ENCODE assay signal across 8 cellular contexts in the genomic region with DNA sequence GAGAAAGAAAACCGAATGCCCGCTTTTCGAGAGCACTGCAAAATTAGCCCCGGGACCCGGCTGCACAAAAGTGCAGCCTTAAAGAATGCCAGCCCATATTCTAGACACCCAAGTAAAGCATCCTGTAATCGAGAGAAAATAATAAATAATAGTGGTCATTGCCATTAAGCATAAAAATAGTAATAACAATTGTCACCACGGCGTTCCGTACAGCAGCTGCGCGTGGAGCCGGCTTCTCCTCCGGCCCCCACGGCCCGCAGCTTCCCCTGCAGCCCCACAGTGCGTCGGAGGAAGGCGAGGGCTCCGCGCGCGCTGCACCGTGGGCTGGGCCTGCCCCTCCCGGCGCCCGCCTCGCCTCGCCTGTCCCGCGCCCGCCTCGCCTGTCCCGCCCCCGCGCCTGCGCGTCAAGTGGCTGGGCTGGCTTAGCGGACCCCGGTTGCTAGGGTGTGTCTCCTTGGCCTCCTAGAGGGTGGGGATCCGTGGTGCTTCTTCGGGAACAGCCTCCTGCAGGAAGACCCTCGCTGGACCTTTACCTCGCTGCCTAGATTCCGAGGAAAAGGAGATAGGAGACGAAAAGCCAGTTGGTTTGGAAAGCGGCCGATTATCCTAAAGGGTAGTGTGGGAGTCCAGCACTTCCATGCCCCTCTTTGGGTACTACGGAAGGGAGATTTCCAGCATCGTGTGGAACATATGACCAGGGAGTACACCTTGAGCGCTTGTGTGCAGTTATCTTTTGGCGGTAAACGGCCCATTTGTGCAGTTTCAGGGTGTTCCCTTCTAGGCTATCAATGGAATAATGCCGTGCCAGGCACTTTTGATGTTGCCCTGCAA. TPM values are rescaled to one million over a fixed set of nuclear protein-coding genes. Genes with fewer than 3 reads are reported as not detected.
A peak's percentile ranks its signal among the peaks of the same experiment; 100 is the strongest.
DNase-seq lines count a peak whose midpoint lies in the region; ATAC-seq, FAIRE-seq and TF ChIP-seq lines count a peak whose summit lies in the region.

A gene with protein sequence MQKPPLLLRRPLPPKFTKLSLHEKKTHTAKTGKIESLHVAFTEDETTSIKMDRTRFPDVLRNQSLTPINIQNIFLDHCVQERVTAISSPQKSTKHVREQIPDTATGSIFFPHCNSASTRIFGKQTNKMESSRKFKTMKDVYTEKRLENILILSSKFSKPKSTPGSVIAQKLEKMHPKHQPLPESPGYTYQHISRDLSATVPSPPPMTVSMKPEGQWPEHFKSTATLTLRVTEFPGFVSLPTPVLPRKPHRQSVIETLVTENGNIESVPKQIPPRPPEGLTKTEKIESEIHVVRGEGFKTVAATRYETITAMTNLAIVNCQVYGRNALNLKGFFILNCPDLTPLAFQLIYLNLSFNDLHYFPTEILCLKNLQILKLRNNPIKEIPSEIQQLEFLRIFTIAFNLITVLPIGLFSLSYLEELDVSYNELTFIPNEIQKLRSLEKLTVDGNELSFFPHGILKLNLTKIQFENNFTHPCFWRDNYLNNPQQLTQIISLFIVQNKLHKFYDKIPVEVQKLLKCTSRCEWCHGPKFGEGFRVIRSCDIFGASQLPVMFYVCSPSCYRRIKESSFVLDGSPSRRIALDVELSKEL (plus strand): TSS at position 408 of the 831 bp plus-strand sequence. CDS start 1,107 bp downstream, outside the sequence.

- intact Hi-C loops in endothelial cell of umbilical vein (cut with micrococcal nuclease): no loop called here

- no peaks in the 10 kb centered on the region for H3K27me3 Mint-ChIP-seq in activated CD8-positive, alpha-beta memory T cell treated with anti-CD3 and anti-CD28 coated beads, Interleukin-2, amount 10 ng/mL, durations not matched to agents 7 days and 5 days

- no peak for FAIRE-seq in endothelial cell of umbilical vein (lab: Jason Lieb, UNC)

- POLR2A ChIA-PET in endothelial cell of umbilical vein (lab: Charles Lee): no interaction called here

- no peak for TF ChIP-seq CTCF in endothelial cell of umbilical vein (IDR thresholded peaks at IDR 0.05; ENCODE audit: extremely low read depth in 1 of 2, insufficient read depth in 1 of 2, low read depth in 1 of 2, low read length in 2 of 2)

- H3K9me3 ChIP-seq in endothelial cell of umbilical vein (replicated peaks; ENCODE audit: control insufficient read depth, insufficient read depth, low read length): no peaks in the 10 kb centered on the region

- peaks cover 10% of the 10 kb centered on the region for H3K36me3 Mint-ChIP-seq in activated CD8-positive, alpha-beta memory T cell treated with anti-CD3 and anti-CD28 coated beads, Interleukin-2, amount 10 ng/mL, durations not matched to agents 7 days and 5 days

- H2AFZ ChIP-seq in endothelial cell of umbilical vein (ENCODE audit: low read depth, low read length): peak within 1 kb of the TSS; percentile 81

- no peak within 1 kb of the TSS for H3K27ac ChIP-seq in endothelial cell of umbilical vein (ENCODE audit: insufficient read depth, low read depth, low read length)

- ATAC-seq in GM18873 (IDR thresholded peaks at IDR 0.05; ENCODE audit: low FRiP score, unreplicated experiment) (peak; percentile 91), HG03103 (IDR thresholded peaks at IDR 0.05; ENCODE audit: low read depth, unreplicated experiment) (peak; percentile 93)
- ATAC-seq in activated CD8-positive, alpha-beta memory T cell treated with anti-CD3 and anti-CD28 coated beads, Interleukin-2, amount 10 ng/mL, durations not matched to agents 7 days and 5 days: peak; percentile 99

- H3K4me2 ChIP-seq in endothelial cell of umbilical vein (ENCODE audit: insufficient read depth, low read length): peak within 1 kb of the TSS; percentile 89

- dilution Hi-C loops in endothelial cell of umbilical vein (cut with MboI; ENCODE audit: extremely low pct_ligation_motif_present, low sequenced_read_pairs): no loop called here

- H3K9ac ChIP-seq in endothelial cell of umbilical vein (replicated peaks; ENCODE audit: extremely low read depth, insufficient read depth, low read length): no peak within 1 kb of the TSS

- no peak for TF ChIP-seq POLR2A in endothelial cell of umbilical vein (IDR thresholded peaks at IDR 0.05; ENCODE audit: low read depth, low read length)

- peak within 1 kb of the TSS; percentile 86 for H3K4me3 Mint-ChIP-seq in activated CD8-positive, alpha-beta memory T cell treated with anti-CD3 and anti-CD28 coated beads, Interleukin-2, amount 10 ng/mL, durations not matched to agents 7 days and 5 days

- H3K4me3 ChIP-seq in endothelial cell of umbilical vein (replicated peaks in 1 of 3; ENCODE audit: insufficient read depth in 1 of 3, low read depth in 1 of 3, low read length in 3 of 3): peak within 1 kb of the TSS; percentile 26 to 67 (median 28)

- CTCF ChIA-PET in activated CD8-positive, alpha-beta memory T cell treated with anti-CD3 and anti-CD28 coated beads, Interleukin-2, amount 10 ng/mL, durations not matched to agents 7 days and 5 days (lab: Charles Lee): interaction anchor here (1.0 to 2.2 kb wide), 8 partner anchors 9 to 110 kb away, joined by 3 to 9 read pairs (median 4); a partner anchor contains a TSS
- CTCF ChIA-PET in endothelial cell of umbilical vein (lab: Charles Lee): interaction anchor here (1.5 kb wide), 1 partner anchor 78 kb away, joined by 5 read pairs; no protein-coding TSS in a partner anchor

- no TSS peak for BruUV-seq in endothelial cell of umbilical vein (replicated peaks; lab: Mats Ljungman, UMichigan)

- no peaks in the 10 kb centered on the region for H4K20me1 ChIP-seq in endothelial cell of umbilical vein (replicated peaks; ENCODE audit: control insufficient read depth, extremely low read depth, insufficient read depth, low read length)

- H3K27ac Mint-ChIP-seq in activated CD8-positive, alpha-beta memory T cell treated with anti-CD3 and anti-CD28 coated beads, Interleukin-2, amount 10 ng/mL, durations not matched to agents 7 days and 5 days: peak within 1 kb of the TSS; percentile 94

- DNase-seq in AG20443 (ENCODE audit: low spot score) (peak; percentile 85), NCI-H748 treated with DMSO at 0.1 percent for 48 hours (lab: John Stamatoyannopoulos, UW) (peak; percentile 64), endothelial cell of umbilical vein (ENCODE audit: low read depth, low spot score) (peak; percentile 43), middle frontal gyrus (ENCODE audit: extremely low spot score, low spot score) (peak; percentile 62)
- DNase-seq in activated CD8-positive, alpha-beta memory T cell treated with anti-CD3 and anti-CD28 coated beads, Interleukin-2, amount 10 ng/mL, durations not matched to agents 7 days and 5 days: peak; percentile 93
- peak; percentile 80 to 87 for DNase-seq in stimulated activated CD8-positive, alpha-beta memory T cell treated with anti-CD3 and anti-CD28 coated beads, Interleukin-2, amount 100 ng/mL, for 48 hours (ENCODE audit: low read depth in 2 of 2)

- H3K79me2 ChIP-seq in endothelial cell of umbilical vein (ENCODE audit: control insufficient read depth, insufficient read depth, low read length): no peaks in the 10 kb centered on the region

- no peaks in the 10 kb centered on the region for H3K9me1 ChIP-seq in endothelial cell of umbilical vein (replicated peaks; ENCODE audit: control insufficient read depth, extremely low read depth, insufficient read depth, low read length)

- H3K9me3 Mint-ChIP-seq in activated CD8-positive, alpha-beta memory T cell treated with anti-CD3 and anti-CD28 coated beads, Interleukin-2, amount 10 ng/mL, durations not matched to agents 7 days and 5 days (ENCODE audit: low read depth): peaks cover 3% of the 10 kb centered on the region

- peaks cover 12 to 35% of the 10 kb centered on the region in 2 experiments for H3K27me3 ChIP-seq in endothelial cell of umbilical vein (ENCODE audit: control insufficient read depth in 2 of 2, insufficient read depth in 2 of 2, low read length in 2 of 2)

- H3K4me1 ChIP-seq in endothelial cell of umbilical vein (ENCODE audit: control insufficient read depth, extremely low read depth, insufficient read depth, low read length): peaks cover 9% of the 10 kb centered on the region

- peaks cover 34% of the 10 kb centered on the region for H3K4me1 Mint-ChIP-seq in activated CD8-positive, alpha-beta memory T cell treated with anti-CD3 and anti-CD28 coated beads, Interleukin-2, amount 10 ng/mL, durations not matched to agents 7 days and 5 days

- no peaks in the 10 kb centered on the region for H3K36me3 ChIP-seq in endothelial cell of umbilical vein (ENCODE audit: control insufficient read depth in 2 of 2, extremely low read depth in 1 of 2, insufficient read depth in 2 of 2, low read length in 2 of 2)

TF ChIP-seq in endothelial cell of umbilical vein, 7 proteins besides CTCF, POLR2A, EP300 and RAD21:
- TF ChIP-seq JUN (IDR thresholded peaks at IDR 0.05; ENCODE audit: borderline replicate concordance, insufficient read depth, insufficient read length, low read depth) (no peak), FOS (IDR thresholded peaks at IDR 0.05; ENCODE audit: borderline replicate concordance, insufficient read depth, low read length) (no peak), EZH2 (IDR thresholded peaks at IDR 0.05; ENCODE audit: borderline replicate concordance, low read depth, low read length, severe bottlenecking) (peak; percentile 27), POLR2AphosphoS5 (IDR thresholded peaks at IDR 0.05; ENCODE audit: insufficient read depth, low read depth, low read length) (no peak)
- TF ChIP-seq, protein P1, sequence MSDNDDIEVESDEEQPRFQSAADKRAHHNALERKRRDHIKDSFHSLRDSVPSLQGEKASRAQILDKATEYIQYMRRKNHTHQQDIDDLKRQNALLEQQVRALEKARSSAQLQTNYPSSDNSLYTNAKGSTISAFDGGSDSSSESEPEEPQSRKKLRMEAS (IDR thresholded peaks at IDR 0.05; ENCODE audit: insufficient read depth, insufficient read length): no peak

RNA-seq across cellular contexts. Expression of the gene that starts here (rescaled TPM):
- 1 to 10 TPM; 1.5 to 2.1 TPM for total RNA-seq in activated CD8-positive, alpha-beta memory T cell treated with anti-CD3 and anti-CD28 coated beads, Interleukin-2, amount 10 ng/mL, durations not matched to agents 7 days and 5 days
- not detected in 2 replicates for total RNA-seq in endothelial cell of umbilical vein
- 0.04 TPM in 1 of 2 replicates, not detected in the other for polyA plus RNA-seq in endothelial cell of umbilical vein
- polyA plus RNA-seq in endothelial cell of umbilical vein (2011; cell fraction: cytosol; rRNA removed): 0.04 and 0.06 TPM in 2 replicates
- polyA plus RNA-seq in endothelial cell of umbilical vein (2011; cell fraction: nucleus; rRNA removed): 0.17 and 0.25 TPM in 2 replicates
- not detected in 2 replicates for polyA plus RNA-seq in endothelial cell of umbilical vein (2012)
- 0.19 TPM in 1 of 2 replicates, not detected in the other for polyA minus RNA-seq in endothelial cell of umbilical vein
- not detected for polyA minus RNA-seq in endothelial cell of umbilical vein (2011; cell fraction: cytosol; rRNA and poly(A)+ RNA removed)
- polyA minus RNA-seq in endothelial cell of umbilical vein (2011; cell fraction: nucleus; rRNA and poly(A)+ RNA removed): 0.24 TPM in 1 of 2 replicates, not detected in the other

Comparison
In these comparisons a context has a peak if more than half of its experiments do, and no peak if none do; other contexts are left out.
1. Peak in DNase-seq, H3K4me3 ChIP-seq and H3K4me2 ChIP-seq in endothelial cell of umbilical vein; RNA of the gene not detected or under 1 TPM.
2. DNase-seq: peak in every context shown above with its lines; median percentile 93 in activated CD8-positive, alpha-beta memory T cell treated with anti-CD3 and anti-CD28 coated beads, Interleukin-2, amount 10 ng/mL, durations not matched to agents 7 days and 5 days; 85 in AG20443; 84 in stimulated activated CD8-positive, alpha-beta memory T cell treated with anti-CD3 and anti-CD28 coated beads, Interleukin-2, amount 100 ng/mL, for 48 hours; 64 in NCI-H748 treated with DMSO at 0.1 percent for 48 hours; 62 in middle frontal gyrus; 43 in endothelial cell of umbilical vein.